In the genomic region with DNA sequence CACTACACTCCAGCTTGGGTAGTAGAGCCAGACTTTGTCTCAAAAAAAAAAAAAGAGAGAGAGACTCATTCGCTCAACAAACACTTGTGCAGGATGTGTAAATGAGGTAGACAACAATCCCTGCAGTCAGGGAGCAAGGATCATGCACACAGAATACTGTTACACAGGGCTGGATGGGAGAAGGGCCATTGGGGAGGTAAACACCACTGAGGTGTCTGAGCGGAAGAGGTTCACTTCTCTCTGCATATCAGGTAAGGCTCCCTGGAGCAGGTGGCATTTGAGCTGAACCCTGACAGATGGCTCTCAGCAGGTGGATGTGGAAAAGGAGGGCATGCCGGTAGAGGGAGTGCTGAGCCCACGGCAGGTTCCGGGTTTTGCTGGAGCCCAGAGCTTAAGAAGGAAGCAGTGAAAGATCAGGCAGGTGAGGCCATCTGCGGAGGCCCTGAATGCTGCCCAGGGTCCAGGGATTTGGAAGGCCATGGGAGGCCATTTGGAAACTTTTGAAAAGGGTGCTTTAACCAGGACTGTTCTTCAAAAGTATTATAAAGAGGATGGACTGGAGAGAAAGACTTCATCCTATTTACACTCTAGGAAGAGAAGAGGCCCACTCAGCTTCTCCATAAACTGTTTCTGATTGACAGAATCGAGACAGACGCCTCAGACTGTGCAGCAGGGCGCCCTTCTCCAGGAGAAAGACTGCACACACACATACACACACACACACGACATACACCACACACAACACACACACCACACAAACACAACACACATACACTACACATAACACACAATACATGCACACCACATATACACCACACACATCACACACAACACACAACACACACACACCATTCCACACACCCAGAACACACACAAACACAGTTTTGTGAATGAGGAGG, we compare ENCODE assay signal across 8 cellular contexts.
DNase-seq lines count a peak whose midpoint lies in the region; ATAC-seq and TF ChIP-seq lines count a peak whose summit lies in the region.

No MANE protein-coding gene starts in this region.

- H3K27ac Mint-ChIP-seq in activated T-helper 2 cell treated with anti-CD3 and anti-CD28 coated beads, Interferon-gamma antibody, Interleukin-2, Interleukin-4, amounts not matched to agents 10 μg/mL and 5 μg/mL and 100 μg/mL, durations not matched to agents 14 hours and 24 hours and 36 hours: peak overlapping the region; percentile 21

- no peak for TF ChIP-seq CTCF in GM10248 (IDR thresholded peaks at IDR 0.05; ENCODE audit: control extremely low read depth, extremely low read depth, low read depth, missing control alignments)
- peak in 1 of 2 donors; percentile 11 for TF ChIP-seq CTCF in left lung (IDR thresholded peaks at IDR 0.05)

- no peak overlapping the region for H3K4me3 Mint-ChIP-seq in activated T-helper 2 cell treated with anti-CD3 and anti-CD28 coated beads, Interferon-gamma antibody, Interleukin-2, Interleukin-4, amounts not matched to agents 10 μg/mL and 5 μg/mL and 100 μg/mL, durations not matched to agents 14 hours and 24 hours and 36 hours (ENCODE audit: low read depth)

- POLR2A ChIA-PET in GM10248 (lab: Yijun Ruan, JAX): no interaction called here

- no peaks in the 10 kb centered on the region for H3K27me3 ChIP-seq in left lung

- CTCF ChIA-PET in GM10248 (lab: Yijun Ruan, JAX): interaction anchor here (1.0 to 2.2 kb wide), 9 partner anchors 11 to 390 kb away, joined by 3 to 8 read pairs (median 5); no protein-coding TSS in a partner anchor

- H3K9me3 ChIP-seq in left lung: no peaks in the 10 kb centered on the region

- H3K27me3 Mint-ChIP-seq in activated T-helper 2 cell treated with anti-CD3 and anti-CD28 coated beads, Interferon-gamma antibody, Interleukin-2, Interleukin-4, amounts not matched to agents 10 μg/mL and 5 μg/mL and 100 μg/mL, durations not matched to agents 14 hours and 24 hours and 36 hours (ENCODE audit: low read depth): no peaks in the 10 kb centered on the region

- peaks cover 6 to 8% of the 10 kb centered on the region in 2 donors for H3K4me1 ChIP-seq in left lung

- DNase-seq in GM10248 (ENCODE audit: extremely low spot score) (peak; percentile 47), HT-29 (ENCODE audit: low spot score) (peak; percentile 95), NOMO-1 treated with DMSO at 0.1 percent for 48 hours (lab: John Stamatoyannopoulos, UW; ENCODE audit: unreplicated experiment) (peak; percentile 89), left lung (no peak), GM03348 (ENCODE audit: low spot score) (no peak)
- no peak for DNase-seq in activated T-helper 2 cell treated with anti-CD3 and anti-CD28 coated beads, Interferon-gamma antibody, Interleukin-2, Interleukin-4, amounts not matched to agents 10 μg/mL and 5 μg/mL and 100 μg/mL, durations not matched to agents 14 hours and 24 hours and 36 hours (ENCODE audit: low spot score)

- H3K4me3 ChIP-seq in left lung: no peak overlapping the region

- H3K9me3 Mint-ChIP-seq in activated T-helper 2 cell treated with anti-CD3 and anti-CD28 coated beads, Interferon-gamma antibody, Interleukin-2, Interleukin-4, amounts not matched to agents 10 μg/mL and 5 μg/mL and 100 μg/mL, durations not matched to agents 14 hours and 24 hours and 36 hours: peaks cover 4% of the 10 kb centered on the region

- intact Hi-C loops in activated T-helper 2 cell treated with anti-CD3 and anti-CD28 coated beads, Interferon-gamma antibody, Interleukin-2, Interleukin-4, amounts not matched to agents 10 μg/mL and 5 μg/mL and 100 μg/mL, durations not matched to agents 14 hours and 24 hours and 36 hours (cut with micrococcal nuclease): no loop called here
- intact Hi-C loops in left lung (cut with DNase I): no loop called here

- no peaks in the 10 kb centered on the region for H3K36me3 ChIP-seq in left lung

- H3K27ac ChIP-seq in left lung: no peak overlapping the region

- H3K4me1 Mint-ChIP-seq in activated T-helper 2 cell treated with anti-CD3 and anti-CD28 coated beads, Interferon-gamma antibody, Interleukin-2, Interleukin-4, amounts not matched to agents 10 μg/mL and 5 μg/mL and 100 μg/mL, durations not matched to agents 14 hours and 24 hours and 36 hours (ENCODE audit: low read depth): peaks cover 1% of the 10 kb centered on the region

- H3K36me3 Mint-ChIP-seq in activated T-helper 2 cell treated with anti-CD3 and anti-CD28 coated beads, Interferon-gamma antibody, Interleukin-2, Interleukin-4, amounts not matched to agents 10 μg/mL and 5 μg/mL and 100 μg/mL, durations not matched to agents 14 hours and 24 hours and 36 hours (ENCODE audit: low read depth): no peaks in the 10 kb centered on the region

- ATAC-seq in left lung: peak; percentile 78
- ATAC-seq in GM18517 (IDR thresholded peaks at IDR 0.05; ENCODE audit: unreplicated experiment): no peak
- ATAC-seq in GM19328 (IDR thresholded peaks at IDR 0.05; ENCODE audit: unreplicated experiment): no peak

Comparison
In these comparisons a context has a peak if more than half of its experiments do, and no peak if none do; other contexts are left out.
1. DNase-seq: peak in GM10248 (single experiment), HT-29 (single experiment) and NOMO-1 treated with DMSO at 0.1 percent for 48 hours (single experiment); none in activated T-helper 2 cell treated with anti-CD3 and anti-CD28 coated beads, Interferon-gamma antibody, Interleukin-2, Interleukin-4, amounts not matched to agents 10 μg/mL and 5 μg/mL and 100 μg/mL, durations not matched to agents 14 hours and 24 hours and 36 hours (single experiment), left lung (0 of 2) and GM03348 (single experiment).